ENCODE assay signal across 8 cellular contexts in the genomic region with DNA sequence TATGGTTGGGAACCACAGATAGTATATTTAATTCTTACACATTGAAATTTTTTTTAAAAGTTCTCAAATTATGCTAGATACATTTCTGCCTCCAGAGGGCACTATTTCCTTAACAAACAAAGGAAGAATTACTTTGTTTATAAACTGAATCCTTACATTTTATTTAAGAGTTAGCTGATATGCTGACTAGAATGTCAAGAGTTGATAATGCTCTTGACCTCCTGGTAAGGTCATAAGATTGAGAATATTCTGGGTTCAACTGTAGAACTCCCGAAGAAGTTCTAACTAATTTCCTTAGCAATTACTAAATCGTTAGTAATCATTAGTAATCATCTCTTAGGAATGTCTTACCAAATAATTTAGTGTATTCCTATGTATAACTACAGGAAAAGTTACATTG.
A peak's percentile ranks its signal among the peaks of the same experiment; 100 is the strongest.
DNase-seq lines count a peak whose midpoint lies in the region; TF ChIP-seq lines count a peak whose summit lies in the region.

No MANE protein-coding gene starts in this region.

- H3K27ac ChIP-seq in breast epithelium = no peak overlapping the region

- no peaks in the 10 kb centered on the region for H3K36me3 ChIP-seq in breast epithelium

- H3K4me3 ChIP-seq in breast epithelium = no peak overlapping the region

- TF ChIP-seq POLR2A in breast epithelium (IDR thresholded peaks at IDR 0.05) = no peak

- H3K27me3 ChIP-seq in breast epithelium = no peaks in the 10 kb centered on the region

- DNase-seq in SIG-M5 treated with dmso at 0.1 percent for 504 hours (lab: John Stamatoyannopoulos, UW; ENCODE audit: unreplicated experiment) (peak; percentile 25), SIG-M5 (lab: John Stamatoyannopoulos, UW) (no peak), NCI-H1694 (lab: John Stamatoyannopoulos, UW) (peak; percentile 37), breast epithelium (ENCODE audit: low spot score in 2 of 2) (no peak), medulla oblongata (ENCODE audit: extremely low spot score) (peak; percentile 9), activated gamma-delta T cell treated with Interleukin-2 at 50 U/mL for 16 hours (no peak), NCI-H774 (lab: John Stamatoyannopoulos, UW) (no peak)
- no peak for DNase-seq in activated CD8-positive, alpha-beta memory T cell treated with anti-CD3 and anti-CD28 coated beads, Interleukin-2, amount 50 U/mL, for 48 hours

- no peaks in the 10 kb centered on the region for H3K4me1 ChIP-seq in breast epithelium

- no peaks in the 10 kb centered on the region for H3K9me3 ChIP-seq in breast epithelium

- intact Hi-C loops in breast epithelium (cut with DNase I; ENCODE audit: low total_unique reads) = no loop called here

- peak; percentile 29 to 62 (median 42) for TF ChIP-seq CTCF in breast epithelium (IDR thresholded peaks at IDR 0.05)

Comparison
In these comparisons a context has a peak if more than half of its experiments do, and no peak if none do; other contexts are left out.
1. DNase-seq: peak in SIG-M5 treated with dmso at 0.1 percent for 504 hours (single experiment), NCI-H1694 (single experiment) and medulla oblongata (single experiment); none in SIG-M5 (single experiment), breast epithelium (0 of 2), activated CD8-positive, alpha-beta memory T cell treated with anti-CD3 and anti-CD28 coated beads, Interleukin-2, amount 50 U/mL, for 48 hours (single experiment), activated gamma-delta T cell treated with Interleukin-2 at 50 U/mL for 16 hours (single experiment) and NCI-H774 (single experiment).